ENCODE assay signal across 25 cellular contexts in genomic region chr2:197077336-197077735, GRCh38.
DNase-seq lines count a peak whose midpoint lies in the region; ATAC-seq and TF ChIP-seq lines count a peak whose summit lies in the region.
"Had no signal": no experiment of that assay in that cellular context is flagged by ENCODE, and none has a peak within 500 bp of the region (broad histone marks: within the 10 kb centered on the region; RNA-seq: fewer than 3 reads in every experiment).

No MANE protein-coding gene starts in this region.

- H3K27me3 ChIP-seq in uterus: no peaks in the 10 kb centered on the region
- H3K27me3 ChIP-seq: BLaER1, SJSA1 had no signal

- H3K9me3 ChIP-seq in uterus: no peaks in the 10 kb centered on the region
- H3K9me3 ChIP-seq: BLaER1, SJSA1 had no signal

- intact Hi-C loops in left ventricle myocardium superior (cut with micrococcal nuclease) (no loop called here), Right ventricle myocardium inferior (cut with DNase I) (no loop called here), uterus (cut with DNase I; ENCODE audit: low total_unique reads) (no loop called here)

- H3K4me3 Mint-ChIP-seq in chondrocyte (ENCODE audit: unreplicated experiment) (no peak overlapping the region), nephron (no peak overlapping the region)
- H3K4me3 Mint-ChIP-seq: activated CD4-positive, alpha-beta memory T cell treated with anti-CD3 and anti-CD28 coated beads for 36 hours; stimulated activated naive CD8-positive, alpha-beta T cell treated with anti-CD3 and anti-CD28 coated beads, Interleukin-15, Interleukin-2, amounts not matched to agents 100 ng/mL and 50 ng/mL, for 24 hours had no signal

- H3K4me1 Mint-ChIP-seq in chondrocyte (ENCODE audit: low read depth) (peaks cover 41% of the 10 kb centered on the region), nephron (peaks cover 36% of the 10 kb centered on the region)

- H3K9me3 Mint-ChIP-seq in chondrocyte (ENCODE audit: low read depth) (peaks cover 6% of the 10 kb centered on the region), nephron (no peaks in the 10 kb centered on the region)
- H3K9me3 Mint-ChIP-seq: activated CD4-positive, alpha-beta memory T cell treated with anti-CD3 and anti-CD28 coated beads for 36 hours had no signal

- H3K4me1 ChIP-seq in uterus: peaks cover 0 to 15% of the 10 kb centered on the region in 2 donors

- H3K36me3 Mint-ChIP-seq in chondrocyte (ENCODE audit: low read depth) (peaks cover 8% of the 10 kb centered on the region), nephron (ENCODE audit: low read depth) (peaks cover 8% of the 10 kb centered on the region)

- TF ChIP-seq CTCF in chondrocyte (IDR thresholded peaks at IDR 0.05) (no peak), nephron (IDR thresholded peaks at IDR 0.05; ENCODE audit: unreplicated experiment in 3 of 3) (no peak), uterus (IDR thresholded peaks at IDR 0.05) (no peak)

- DNase-seq in left ventricle myocardium superior (no peak), Right ventricle myocardium inferior (ENCODE audit: missing footprints) (no peak), chondrocyte (ENCODE audit: low spot score) (no peak), uterus (no peak), Ammon's horn (ENCODE audit: low spot score) (no peak), COR-L47 (lab: John Stamatoyannopoulos, UW) (no peak)
- DNase-seq: activated CD4-positive, alpha-beta memory T cell treated with anti-CD3 and anti-CD28 coated beads for 36 hours; activated CD8-positive, alpha-beta memory T cell treated with anti-CD3 and anti-CD28 coated beads, Interleukin-2, amount 50 U/mL, for 4 hours; DMS79; effector memory CD4-positive, alpha-beta T cell; erythroblast; GF-D8; HCEC 1CT; NCI-H1105 treated with DMSO at 0.1 percent for 48 hours; NCI-H2029; NCI-H526 treated with DMSO at 0.1 percent for 48 hours; T-helper 1 cell; trophoblast cell had no signal

- no peaks in the 10 kb centered on the region for H3K36me3 ChIP-seq in uterus
- H3K36me3 ChIP-seq: BLaER1 had no signal

- ATAC-seq in left ventricle myocardium superior (peak; percentile 27), Right ventricle myocardium inferior (no peak), HG03175 (IDR thresholded peaks at IDR 0.05; ENCODE audit: unreplicated experiment) (no peak)
- ATAC-seq: K562 had no signal

- peak overlapping the region; percentile 9 for H3K27ac Mint-ChIP-seq in chondrocyte (ENCODE audit: unreplicated experiment)
- peak overlapping the region; percentile 78 to 84 (median 82) for H3K27ac Mint-ChIP-seq in nephron
- H3K27ac Mint-ChIP-seq: stimulated activated naive CD8-positive, alpha-beta T cell treated with anti-CD3 and anti-CD28 coated beads, Interleukin-15, Interleukin-2, amounts not matched to agents 100 ng/mL and 50 ng/mL, for 24 hours had no signal

- H3K27ac ChIP-seq in uterus: peak overlapping the region; percentile 41 to 75
- H3K27ac ChIP-seq: BLaER1, SJSA1 had no signal

- TF ChIP-seq POLR2A in uterus (IDR thresholded peaks at IDR 0.05): no peak

- no peak overlapping the region for H3K4me3 ChIP-seq in uterus
- H3K4me3 ChIP-seq: BLaER1, K562, lung, SJSA1 had no signal

- H3K27me3 Mint-ChIP-seq in chondrocyte (ENCODE audit: low read depth): no peaks in the 10 kb centered on the region
- H3K27me3 Mint-ChIP-seq in nephron (ENCODE audit: low read depth): no peaks in the 10 kb centered on the region
- H3K27me3 Mint-ChIP-seq: activated CD4-positive, alpha-beta memory T cell treated with anti-CD3 and anti-CD28 coated beads for 36 hours; stimulated activated naive CD8-positive, alpha-beta T cell treated with anti-CD3 and anti-CD28 coated beads, Interleukin-15, Interleukin-2, amounts not matched to agents 100 ng/mL and 50 ng/mL, for 24 hours had no signal
